8 cellular contexts compared by ENCODE assay signal in the genomic region with DNA sequence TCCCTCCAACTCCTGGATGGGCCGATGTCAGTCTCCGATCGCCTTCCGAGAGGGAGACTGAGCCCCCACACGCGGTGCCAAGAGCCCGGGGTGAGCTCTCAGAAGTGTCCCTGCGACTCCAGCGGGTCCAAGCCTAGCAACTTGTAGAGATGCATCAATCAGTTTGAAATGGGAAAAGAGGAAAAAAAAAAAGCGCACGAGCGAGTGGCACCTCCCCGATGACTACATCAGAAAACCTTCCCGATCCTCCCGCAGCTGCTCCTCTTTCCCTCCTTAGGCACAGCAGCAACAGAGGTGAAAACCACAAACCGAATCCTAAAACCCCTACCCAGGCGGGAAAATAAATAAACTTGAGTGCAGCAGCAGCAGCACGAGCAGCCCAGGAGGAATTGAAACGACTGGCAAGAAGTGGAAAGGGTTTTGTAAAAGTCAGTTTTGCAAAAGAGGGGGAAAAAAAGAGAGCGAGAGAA. TPM values are rescaled to one million over a fixed set of nuclear protein-coding genes. Genes with fewer than 3 reads are reported as not detected.
DNase-seq lines count a peak whose midpoint lies in the region; ATAC-seq and TF ChIP-seq lines count a peak whose summit lies in the region.

No MANE protein-coding gene starts in this region.

- CTCF ChIA-PET in activated B cell treated with CpG ODN at 0.5 μM for 24 hours (lab: Charles Lee) = no interaction called here

- peaks cover 34% of the 10 kb centered on the region for H3K4me1 Mint-ChIP-seq in activated B cell treated with CpG ODN at 0.5 μM for 24 hours

- H3K27me3 ChIP-seq in cardiac muscle cell (peaks cover 31% of the 10 kb centered on the region), prostate gland (replicated peaks; ENCODE audit: insufficient read depth) (no peaks in the 10 kb centered on the region)

- no peak for TF ChIP-seq POLR2A in prostate gland (IDR thresholded peaks at IDR 0.05)

- TF ChIP-seq CTCF in cardiac muscle cell (IDR thresholded peaks at IDR 0.05; ENCODE audit: low read depth, low read length) (no peak), activated B cell treated with CpG ODN at 0.5 μM for 24 hours (IDR thresholded peaks at IDR 0.05) (no peak), prostate gland (IDR thresholded peaks at IDR 0.05) (no peak)

- peak overlapping the region; percentile 0 for H3K27ac ChIP-seq in cardiac muscle cell
- peak overlapping the region; percentile 66 to 71 for H3K27ac ChIP-seq in prostate gland

- H3K36me3 ChIP-seq in cardiac muscle cell (no peaks in the 10 kb centered on the region), prostate gland (no peaks in the 10 kb centered on the region)

- H3K36me3 Mint-ChIP-seq in activated B cell treated with CpG ODN at 0.5 μM for 24 hours (ENCODE audit: low read depth) = no peaks in the 10 kb centered on the region

- H3K4me1 ChIP-seq in cardiac muscle cell (ENCODE audit: low read depth) = peaks cover 9% of the 10 kb centered on the region
- H3K4me1 ChIP-seq in prostate gland (replicated peaks) = no peaks in the 10 kb centered on the region

- DNase-seq in cardiac muscle cell (ENCODE audit: low read depth in 1 of 2, low spot score in 1 of 2) (peak; percentile 29 to 61), cardiac septum (ENCODE audit: low spot score) (no peak), NCI-H146 (lab: John Stamatoyannopoulos, UW) (peak; percentile 75), activated B cell treated with CpG ODN at 0.5 μM for 24 hours (no peak), glomerular visceral epithelial cell (ENCODE audit: extremely low spot score) (peak; percentile 88), prostate gland (ENCODE audit: low spot score) (no peak)

- no peak for ATAC-seq in activated B cell treated with CpG ODN at 0.5 μM for 24 hours (ENCODE audit: low read depth)
- ATAC-seq in GM18873 (IDR thresholded peaks at IDR 0.05; ENCODE audit: low FRiP score, unreplicated experiment) = no peak
- ATAC-seq in HG03457 (IDR thresholded peaks at IDR 0.05; ENCODE audit: unreplicated experiment) = no peak

- H3K27ac Mint-ChIP-seq in activated B cell treated with CpG ODN at 0.5 μM for 24 hours = no peak overlapping the region

- intact Hi-C loops in cardiac septum (cut with DNase I) (loop anchor here (2.0 to 10.0 kb wide), 9 partner anchors 99 to 617 kb away; no protein-coding TSS in a partner anchor), activated B cell treated with CpG ODN at 0.5 μM for 24 hours (cut with micrococcal nuclease) (loop anchor here (10.0 kb wide), 1 partner anchor 673 kb away; no protein-coding TSS in a partner anchor), prostate gland (cut with DNase I) (loop anchor here (10.0 kb wide), 5 partner anchors 97 to 1397 kb away; no protein-coding TSS in a partner anchor)

- H3K9me3 ChIP-seq in cardiac muscle cell (ENCODE audit: low read depth) (no peaks in the 10 kb centered on the region), prostate gland (no peaks in the 10 kb centered on the region)

- peak overlapping the region; percentile 80 for H3K4me3 Mint-ChIP-seq in activated B cell treated with CpG ODN at 0.5 μM for 24 hours

- H3K9me3 Mint-ChIP-seq in activated B cell treated with CpG ODN at 0.5 μM for 24 hours = no peaks in the 10 kb centered on the region

- peaks cover 55% of the 10 kb centered on the region for H3K27me3 Mint-ChIP-seq in activated B cell treated with CpG ODN at 0.5 μM for 24 hours

- POLR2A ChIA-PET in activated B cell treated with CpG ODN at 0.5 μM for 24 hours (lab: Charles Lee) = no interaction called here

- WGBS in prostate gland = 1% methylated on average over 20 of the region's 20 CpGs

- H3K4me3 ChIP-seq in cardiac muscle cell = peak overlapping the region; percentile 73
- H3K4me3 ChIP-seq in prostate gland = peak overlapping the region; percentile 46 to 50

RNA-seq across cellular contexts. Expression of a gene that starts 1.0 kb away (rescaled TPM):
- total RNA-seq in cardiac muscle cell (3.9 and 12.0 TPM in 2 replicates), cardiac septum (40.9 TPM), activated B cell treated with CpG ODN at 0.5 μM for 24 hours (not detected in 2 replicates), prostate gland (1 to 10 TPM; 5.6 to 7.2 TPM)
- 4.5 and 5.5 TPM in 2 replicates for polyA plus RNA-seq in cardiac muscle cell

Comparison
In these comparisons a context has a peak if more than half of its experiments do, and no peak if none do; other contexts are left out.
1. DNase-seq: peak in cardiac muscle cell (2 of 2), NCI-H146 (single experiment) and glomerular visceral epithelial cell (single experiment); none in cardiac septum (single experiment), activated B cell treated with CpG ODN at 0.5 μM for 24 hours (single experiment) and prostate gland (single experiment).